In the genomic region with DNA sequence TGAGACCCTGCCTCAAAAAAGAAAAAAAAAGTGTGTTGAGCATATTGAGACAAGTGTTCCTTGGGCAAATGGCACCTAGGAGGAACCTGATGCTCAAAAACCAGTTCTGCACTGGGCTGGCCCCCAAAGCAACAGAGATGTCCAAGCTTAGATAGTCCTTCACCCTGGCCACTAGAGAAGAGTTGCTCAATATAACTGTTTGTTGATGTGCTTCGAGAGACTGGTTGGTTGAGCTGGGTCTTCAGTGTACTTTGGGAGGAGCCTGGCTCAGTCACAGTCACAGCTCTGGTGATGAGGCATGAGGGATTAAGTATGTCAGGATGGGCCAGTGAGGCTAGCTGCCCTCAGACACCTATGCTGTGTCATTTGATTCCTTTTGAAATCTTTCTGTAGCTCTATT, we compare ENCODE assay signal across 29 cellular contexts. TPM values are rescaled to one million over a fixed set of nuclear protein-coding genes. Genes with fewer than 3 reads are reported as not detected.
A peak's percentile ranks its signal among the peaks of the same experiment; 100 is the strongest.
DNase-seq lines count a peak whose midpoint lies in the region; ATAC-seq, FAIRE-seq and TF ChIP-seq lines count a peak whose summit lies in the region.
"Had no signal": no experiment of that assay in that cellular context is flagged by ENCODE, and none has a peak within 500 bp of the region (broad histone marks: within the 10 kb centered on the region; RNA-seq: fewer than 3 reads in every experiment).

No MANE protein-coding gene starts in this region.

- no peak for TF ChIP-seq POLR2A in H1 (IDR thresholded peaks at IDR 0.05; ENCODE audit: control extremely low read depth in 1 of 2, low read depth in 2 of 2, low read length in 2 of 2)
- no peak for TF ChIP-seq POLR2A in right lobe of liver (IDR thresholded peaks at IDR 0.05)

- TF ChIP-seq EP300 in H1 (IDR thresholded peaks at IDR 0.05; ENCODE audit: borderline replicate concordance in 1 of 2, low read depth in 2 of 2, low read length in 2 of 2): no peak

- H3K9me3 ChIP-seq in H1 (ENCODE audit: insufficient read depth in 2 of 2, low read depth in 1 of 2, low read length in 1 of 2) (no peaks in the 10 kb centered on the region), right lobe of liver (no peaks in the 10 kb centered on the region), upper lobe of right lung (no peaks in the 10 kb centered on the region)
- H3K9me3 ChIP-seq: BLaER1 treated with 17β-estradiol and CSF1 and Interleukin-3, amounts not matched to agents 10 nM and 100 nM; gastroesophageal sphincter; left lung; stomach had no signal

- H2BK20ac ChIP-seq in H1 (ENCODE audit: low read length): no peak overlapping the region

- no peaks in the 10 kb centered on the region for H3K79me2 ChIP-seq in H1 (ENCODE audit: control insufficient read depth in 1 of 2, insufficient read depth in 2 of 2, low read length in 2 of 2)

- POLR2A ChIA-PET in H1 (lab: Charles Lee; ENCODE audit: partially characterized antibody): interaction anchor here (0.6 to 1.7 kb wide), 3 partner anchors 11 to 157 kb away, joined by 3 to 4 read pairs (median 3); no protein-coding TSS in a partner anchor

- no peaks in the 10 kb centered on the region for H4K20me1 ChIP-seq in H1 (replicated peaks in 1 of 2; ENCODE audit: control insufficient read depth in 1 of 2, insufficient read depth in 2 of 2, low read length in 2 of 2)
- H4K20me1 ChIP-seq: BLaER1 treated with 17β-estradiol and CSF1 and Interleukin-3, amounts not matched to agents 10 nM and 100 nM had no signal

- no peak overlapping the region for H2AK5ac ChIP-seq in H1 (ENCODE audit: low read depth, low read length)

- no peak overlapping the region for H3K23ac ChIP-seq in H1 (ENCODE audit: insufficient read length)

- H3K27me3 ChIP-seq in H1 (replicated peaks in 1 of 4; ENCODE audit: control insufficient read depth in 3 of 4, extremely low read depth in 1 of 4, insufficient read depth in 3 of 4, low read length in 3 of 4) (no peaks in the 10 kb centered on the region), right lobe of liver (no peaks in the 10 kb centered on the region), upper lobe of right lung (peaks cover 6% of the 10 kb centered on the region)
- H3K27me3 ChIP-seq: BLaER1 treated with 17β-estradiol and CSF1 and Interleukin-3, amounts not matched to agents 10 nM and 100 nM; brain microvascular endothelial cell; gastroesophageal sphincter; left lung; stomach had no signal

- no peak overlapping the region for H4K91ac ChIP-seq in H1 (replicated peaks; ENCODE audit: insufficient read length, low read length)

- no peak overlapping the region for H2AFZ ChIP-seq in H1 (ENCODE audit: low read length)

- ATAC-seq in right lobe of liver: peak in 3 of 4 donors; percentile 19 to 80 (median 51)
- peak; percentile 54 for ATAC-seq in upper lobe of right lung
- no peak for ATAC-seq in stimulated activated naive CD8-positive, alpha-beta T cell treated with anti-CD3 and anti-CD28 coated beads, Interleukin-15, Interleukin-2, amounts not matched to agents 100 U/mL and 50 U/mL, for 24 hours
- ATAC-seq in GM21381 (IDR thresholded peaks at IDR 0.05; ENCODE audit: unreplicated experiment): no peak
- ATAC-seq: activated CD4-positive, alpha-beta T cell treated with anti-CD3 and anti-CD28 coated beads for 36 hours; activated CD8-positive, alpha-beta T cell treated with anti-CD3 and anti-CD28 coated beads, Interleukin-2, amount 10 ng/mL, durations not matched to agents 7 days and 5 days; gastroesophageal sphincter; left lung; right cardiac atrium; Right ventricle myocardium inferior had no signal

- no peaks in the 10 kb centered on the region; a peak in 1 of 7 replicates for H3K4me1 ChIP-seq in H1 (replicated peaks in 1 of 4; ENCODE audit: control insufficient read depth in 3 of 4, insufficient read depth in 4 of 4, low read length in 3 of 4)
- H3K4me1 ChIP-seq in right lobe of liver: no peaks in the 10 kb centered on the region
- no peaks in the 10 kb centered on the region for H3K4me1 ChIP-seq in upper lobe of right lung
- H3K4me1 ChIP-seq: gastroesophageal sphincter, stomach had no signal

- no peak overlapping the region for H2BK120ac ChIP-seq in H1 (replicated peaks; ENCODE audit: low read depth, low read length)

- TF ChIP-seq RAD21 in H1 (IDR thresholded peaks at IDR 0.05 in 1 of 2, conservative IDR thresholded peaks at IDR 0.05 in 1 of 2; ENCODE audit: low read depth in 2 of 2, low read length in 2 of 2): no peak

- H3K79me1 ChIP-seq in H1 (ENCODE audit: low read depth, low read length): no peaks in the 10 kb centered on the region

- intact Hi-C loops in right lobe of liver (cut with DNase I) (no loop called here), upper lobe of right lung (cut with DNase I) (no loop called here)

- peak overlapping the region; percentile 12; the same call in 1 of the 2 replicates for H2BK12ac ChIP-seq in H1 (ENCODE audit: low read depth, low read length)

- no peak overlapping the region for H2BK15ac ChIP-seq in H1 (ENCODE audit: low read length)

- no peak overlapping the region for H3K4me2 ChIP-seq in H1 (ENCODE audit: insufficient read depth in 1 of 2, low read depth in 2 of 2, low read length in 2 of 2)
- H3K4me2 ChIP-seq: BLaER1 treated with 17β-estradiol and CSF1 and Interleukin-3, amounts not matched to agents 10 nM and 100 nM had no signal

- no peaks in the 10 kb centered on the region for H3K23me2 ChIP-seq in H1 (ENCODE audit: low read depth, low read length)

- no peak overlapping the region for H4K5ac ChIP-seq in H1 (ENCODE audit: insufficient read length, low read depth, low read length)

- no peak for FAIRE-seq in H1 (lab: Jason Lieb, UNC)

- no peak overlapping the region for H3K18ac ChIP-seq in H1 (ENCODE audit: extremely low read depth, low read length)

- no peak overlapping the region for H3K56ac ChIP-seq in H1 (replicated peaks; ENCODE audit: insufficient read length, low read depth, low read length)

- peak; percentile 1 for DNase-seq in M059J (ENCODE audit: low read depth)
- no peak for DNase-seq in H1 (ENCODE audit: low read depth in 1 of 2, low spot score in 2 of 2)
- DNase-seq in right lobe of liver: no peak
- DNase-seq in upper lobe of right lung: no peak
- DNase-seq in NCI-H1092 treated with DMSO at 0.1 percent for 48 hours (lab: John Stamatoyannopoulos, UW): no peak
- no peak for DNase-seq in stimulated activated naive CD8-positive, alpha-beta T cell treated with anti-CD3 and anti-CD28 coated beads, Interleukin-15, Interleukin-2, amounts not matched to agents 100 U/mL and 50 U/mL, for 24 hours
- DNase-seq: activated CD4-positive, alpha-beta T cell treated with anti-CD3 and anti-CD28 coated beads for 36 hours; activated CD8-positive, alpha-beta T cell treated with anti-CD3 and anti-CD28 coated beads, Interleukin-2, amount 10 ng/mL, durations not matched to agents 7 days and 5 days; activated naive CD4-positive, alpha-beta T cell treated with anti-CD3 and anti-CD28 coated beads for 36 hours; brain microvascular endothelial cell; cerebellar nuclear complex; DMS79; GDM1; hypothalamus; NCI-H1105 treated with DMSO at 0.1 percent for 48 hours; NCI-H1930; NCI-H526; right cardiac atrium; stimulated activated CD4-positive, alpha-beta T cell treated with anti-CD3 and anti-CD28 coated beads, Interleukin-12 subunit alpha, Interleukin-12 subunit beta, amount 100 ng/mL, for 4 hours; stimulated activated CD4-positive, alpha-beta T cell treated with anti-CD3 and anti-CD28 coated beads, Interleukin-2, amount 100 ng/mL, for 48 hours; stomach had no signal

- 79% methylated on average over 1 of the region's 1 CpG; no CpG with 5 or more reads in 1 of the 2 experiments for WGBS in H1 (ENCODE audit: extremely low coverage in 1 of 2, insufficient coverage in 1 of 2, insufficient read length in 1 of 2, insufficient replicate concordance in 2 of 2, low coverage in 1 of 2, low lambda C conversion rate in 2 of 2, missing lambda C conversion rate in 1 of 2), 2 experiments
- 29% methylated on average over 1 of the region's 1 CpG for WGBS in right lobe of liver (ENCODE audit: insufficient coverage, low coverage, low lambda C conversion rate, missing lambda C conversion rate)

- H3K14ac ChIP-seq in H1 (ENCODE audit: insufficient read length): no peak overlapping the region

- CTCF ChIA-PET in H1 (lab: Charles Lee; ENCODE audit: partially characterized antibody): interaction anchor here (0.9 to 2.0 kb wide), 4 partner anchors 14 to 193 kb away, joined by 3 to 6 read pairs (median 4); no protein-coding TSS in a partner anchor

- H3K4me3 ChIP-seq in H1 (ENCODE audit: extremely low read depth in 1 of 4, insufficient read depth in 2 of 4, low read depth in 3 of 4, low read length in 4 of 4) (no peak overlapping the region), right lobe of liver (no peak overlapping the region), upper lobe of right lung (no peak overlapping the region)
- H3K4me3 ChIP-seq: BLaER1 treated with 17β-estradiol and CSF1 and Interleukin-3, amounts not matched to agents 10 nM and 100 nM; gastroesophageal sphincter; left lung; stomach had no signal

- H3K9ac ChIP-seq in H1 (replicated peaks in 1 of 4; ENCODE audit: extremely low read depth in 1 of 4, low read depth in 3 of 4, low read length in 3 of 4): no peak overlapping the region
- H3K9ac ChIP-seq: BLaER1 treated with 17β-estradiol and CSF1 and Interleukin-3, amounts not matched to agents 10 nM and 100 nM had no signal

- H3K36me3 ChIP-seq in H1 (ENCODE audit: control insufficient read depth in 2 of 4, insufficient read depth in 4 of 4, low read length in 3 of 4) (no peaks in the 10 kb centered on the region), right lobe of liver (no peaks in the 10 kb centered on the region), upper lobe of right lung (no peaks in the 10 kb centered on the region)
- H3K36me3 ChIP-seq: BLaER1 treated with 17β-estradiol and CSF1 and Interleukin-3, amounts not matched to agents 10 nM and 100 nM; brain microvascular endothelial cell; gastroesophageal sphincter; left lung; stomach had no signal

- no peak overlapping the region for H4K8ac ChIP-seq in H1 (ENCODE audit: extremely low read depth, insufficient read depth, low read length)

- TF ChIP-seq CTCF in H1 (IDR thresholded peaks at IDR 0.05; ENCODE audit: control extremely low read depth in 1 of 3, insufficient read depth in 1 of 3, low read depth in 1 of 3, low read length in 3 of 3): no peak
- no peak for TF ChIP-seq CTCF in right lobe of liver (IDR thresholded peaks at IDR 0.05)
- no peak for TF ChIP-seq CTCF in upper lobe of right lung (IDR thresholded peaks at IDR 0.05)

- no peak overlapping the region for H2BK5ac ChIP-seq in H1 (ENCODE audit: low read depth, low read length)

- H3K27ac ChIP-seq in H1 (ENCODE audit: low read depth, low read length) (no peak overlapping the region), right lobe of liver (no peak overlapping the region), upper lobe of right lung (no peak overlapping the region)
- H3K27ac ChIP-seq: BLaER1 treated with 17β-estradiol and CSF1 and Interleukin-3, amounts not matched to agents 10 nM and 100 nM; brain microvascular endothelial cell; gastroesophageal sphincter; stomach had no signal

- H3K4ac ChIP-seq in H1 (replicated peaks; ENCODE audit: insufficient read length, low read depth, low read length): no peak overlapping the region

RNA-seq across cellular contexts. Expression of a gene that starts 38.0 kb away (rescaled TPM):
- total RNA-seq in M059J (2014; rRNA removed; shearing (Covaris generic)): not detected in 2 replicates
- 18.2 and 19.3 TPM in 2 replicates for total RNA-seq in H1 (2021; fragmentation: NEBNext Ultra II Directional; extraction: Animal tissue kit (Norgen Biotek cat#: 25700))
- 10.1 and 11.1 TPM in 2 replicates for polyA plus RNA-seq in H1 (2011; rRNA removed)
- polyA plus RNA-seq in H1 (2011; cell fraction: cytosol; rRNA removed): 10.7 TPM
- 6.0 TPM for polyA plus RNA-seq in H1 (2011; cell fraction: nucleus; rRNA removed)
- 9.0 to 20.2 TPM (median 14.2 TPM) in 4 replicates for polyA plus RNA-seq in H1 (2012, experiment 1 of 2)
- 6.3 TPM for polyA plus RNA-seq in H1 (2012, experiment 2 of 2)
- 9.7 TPM for polyA plus RNA-seq in H1 (2013, experiment 1 of 2)
- polyA plus RNA-seq in H1 (2013, experiment 2 of 2): 8.7 TPM
- polyA minus RNA-seq in H1 (2011; rRNA and poly(A)+ RNA removed): 10.8 and 15.7 TPM in 2 replicates
- polyA minus RNA-seq in H1 (2011; cell fraction: cytosol; rRNA and poly(A)+ RNA removed): 15.4 TPM
- 4.7 TPM for polyA minus RNA-seq in H1 (2011; cell fraction: nucleus; rRNA and poly(A)+ RNA removed)
- total RNA-seq in right lobe of liver (100 to 1,000 TPM in 1 of 6 experiments, 1 to 10 TPM in 2, under 1 TPM in 3; 0.18 to 110 (median 0.95) TPM), upper lobe of right lung (not detected)
- total RNA-seq: Right ventricle myocardium inferior; stomach; T-helper 2 cell treated with Interferon-gamma antibody and Interleukin-4, amounts not matched to agents 100 ng/mL and 5 ng/mL, for 36 hours had no signal
- polyA plus RNA-seq: right cardiac atrium had no signal

RNA-seq across cellular contexts. Expression of a gene that starts 45.5 kb away (rescaled TPM):
- not detected in 2 replicates for total RNA-seq in M059J (2014; rRNA removed; shearing (Covaris generic))
- 229 and 231 TPM in 2 replicates for total RNA-seq in H1 (2021; fragmentation: NEBNext Ultra II Directional; extraction: Animal tissue kit (Norgen Biotek cat#: 25700))
- polyA plus RNA-seq in H1 (2011; rRNA removed): 31.1 and 53.7 TPM in 2 replicates
- 55.4 TPM for polyA plus RNA-seq in H1 (2011; cell fraction: cytosol; rRNA removed)
- polyA plus RNA-seq in H1 (2011; cell fraction: nucleus; rRNA removed): 19.7 TPM
- 45.6 to 90.4 TPM (median 54.8 TPM) in 4 replicates for polyA plus RNA-seq in H1 (2012, experiment 1 of 2)
- polyA plus RNA-seq in H1 (2012, experiment 2 of 2): 18.9 TPM
- 112 TPM for polyA plus RNA-seq in H1 (2013, experiment 1 of 2)
- 114 TPM for polyA plus RNA-seq in H1 (2013, experiment 2 of 2)
- polyA minus RNA-seq in H1 (2011; rRNA and poly(A)+ RNA removed): 131 and 157 TPM in 2 replicates
- polyA minus RNA-seq in H1 (2011; cell fraction: cytosol; rRNA and poly(A)+ RNA removed): 44.8 TPM
- polyA minus RNA-seq in H1 (2011; cell fraction: nucleus; rRNA and poly(A)+ RNA removed): 50.6 TPM
- total RNA-seq in right lobe of liver (under 1 TPM in 3 of 6 experiments, not detected in 3; 0.06 to 0.46 (median 0.28) TPM), upper lobe of right lung (not detected)
- total RNA-seq: activated CD4-positive, alpha-beta T cell treated with anti-CD3 and anti-CD28 coated beads for 36 hours; activated CD8-positive, alpha-beta T cell treated with anti-CD3 and anti-CD28 coated beads, Interleukin-2, amount 10 ng/mL, durations not matched to agents 7 days and 5 days; activated naive CD4-positive, alpha-beta T cell treated with anti-CD3 and anti-CD28 coated beads for 36 hours; dermis microvascular lymphatic vessel endothelial cell; right cardiac atrium; Right ventricle myocardium inferior; T-helper 2 cell treated with Interferon-gamma antibody and Interleukin-4, amounts not matched to agents 100 ng/mL and 5 ng/mL, for 36 hours had no signal
- polyA plus RNA-seq: adipose tissue, right cardiac atrium, stomach had no signal

Comparison
In these comparisons a context has a peak if more than half of its experiments do, and no peak if none do; other contexts are left out.
1. ATAC-seq: peak in right lobe of liver (3 of 4) and upper lobe of right lung (single experiment); none in stimulated activated naive CD8-positive, alpha-beta T cell treated with anti-CD3 and anti-CD28 coated beads, Interleukin-15, Interleukin-2, amounts not matched to agents 100 U/mL and 50 U/mL, for 24 hours (single experiment) and GM21381 (single experiment).
2. RNA of a gene that starts 45.5 kb away (total RNA-seq): 229 to 231 TPM in H1; 0.06 to 0.46 TPM in right lobe of liver, not detected in upper lobe of right lung (single experiment) and not detected in M059J; every median in the first group is over 100 times any median in the second.